Comparison of ENCODE assay signal across 24 cellular contexts in the genomic region with DNA sequence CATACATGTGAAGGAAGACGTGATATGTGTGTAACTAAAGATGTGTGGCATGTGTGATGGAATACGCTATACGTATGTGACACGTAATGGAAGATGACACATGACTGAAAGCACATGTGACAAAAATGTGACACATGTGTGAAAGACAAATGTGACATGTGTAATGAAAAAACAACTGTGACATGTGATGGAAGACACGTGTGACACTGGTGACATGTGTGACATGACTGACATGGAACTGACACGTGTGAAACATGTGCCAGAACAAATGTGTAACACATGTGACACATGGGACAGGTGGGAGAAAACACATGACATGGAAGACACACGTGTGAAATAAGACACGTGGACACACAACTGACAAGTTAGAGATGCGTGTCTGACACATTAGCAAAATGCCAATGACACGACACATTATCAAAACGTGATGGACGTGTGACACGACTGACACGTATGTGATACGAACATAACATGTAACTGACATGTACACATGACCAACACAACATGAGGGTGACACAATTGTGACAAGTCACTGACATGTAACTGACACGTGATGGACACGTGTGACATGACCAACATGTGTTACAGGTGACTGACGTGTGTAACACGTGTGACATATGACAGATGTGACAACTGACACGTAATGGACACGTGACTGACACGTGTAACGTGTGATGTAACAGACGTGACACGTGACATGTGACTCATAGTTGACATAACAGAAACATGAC. TPM values are rescaled to one million over a fixed set of nuclear protein-coding genes. Genes with fewer than 3 reads are reported as not detected.
DNase-seq lines count a peak whose midpoint lies in the region; ATAC-seq, FAIRE-seq and TF ChIP-seq lines count a peak whose summit lies in the region.
"Had no signal": no experiment of that assay in that cellular context is flagged by ENCODE, and none has a peak within 500 bp of the region (broad histone marks: within the 10 kb centered on the region; RNA-seq: fewer than 3 reads in every experiment).

No MANE protein-coding gene starts in this region.

- H4K20me1 ChIP-seq in HepG2 (ENCODE audit: insufficient read depth, low read length) (no peaks in the 10 kb centered on the region), K562 (replicated peaks; ENCODE audit: control insufficient read depth, insufficient read depth, low read length) (no peaks in the 10 kb centered on the region)

- 90% methylated on average over 25 of the region's 25 CpGs for WGBS in HepG2 (ENCODE audit: low lambda C conversion rate)
- 93% methylated on average over 23 of the region's 25 CpGs for WGBS in right lobe of liver (ENCODE audit: insufficient coverage, low coverage, low lambda C conversion rate, missing lambda C conversion rate)
- WGBS in K562 (ENCODE audit: insufficient coverage, low coverage, missing lambda C conversion rate): 91% methylated on average over 25 of the region's 25 CpGs

- TF ChIP-seq CTCF in HepG2 (CRISPR knock-in tag; IDR thresholded peaks at IDR 0.05) (no peak), right lobe of liver (IDR thresholded peaks at IDR 0.05) (no peak), K562 (IDR thresholded peaks at IDR 0.05 in 2 of 3, conservative IDR thresholded peaks at IDR 0.05 in 1 of 3; ENCODE audit: insufficient read depth in 2 of 3, low read depth in 1 of 3, low read length in 3 of 3) (no peak)

- TF ChIP-seq RAD21 in HepG2 (CRISPR knock-in tag; IDR thresholded peaks at IDR 0.05) (no peak), K562 (CRISPR knock-in tag; conservative IDR thresholded peaks at IDR 0.05 in 1 of 2, IDR thresholded peaks at IDR 0.05 in 1 of 2) (no peak)

- no peak for TF ChIP-seq POLR2A in HepG2 (IDR thresholded peaks at IDR 0.05; ENCODE audit: insufficient read depth in 1 of 2, low read depth in 2 of 2, low read length in 2 of 2)
- TF ChIP-seq POLR2A in right lobe of liver (IDR thresholded peaks at IDR 0.05): no peak
- TF ChIP-seq POLR2A in K562 (conservative IDR thresholded peaks at IDR 0.05): no peak

- CTCF ChIA-PET in HepG2 (lab: Yijun Ruan, JAX; ENCODE audit: low intra/inter-chr PET ratio, low total read pairs): no interaction called here
- CTCF ChIA-PET in K562 (lab: Yijun Ruan, JAX; ENCODE audit: low intra/inter-chr PET ratio): no interaction called here

- DNase-seq in HepG2 (ENCODE audit: low spot score) (no peak), right lobe of liver (no peak), K562 (ENCODE audit: extremely low read depth in 1 of 4, low spot score in 3 of 4) (no peak), urothelium cell line (ENCODE audit: low spot score) (no peak), NOMO-1 treated with DMSO at 0.1 percent for 48 hours (lab: John Stamatoyannopoulos, UW; ENCODE audit: unreplicated experiment) (no peak), ureter (ENCODE audit: low spot score) (no peak)
- DNase-seq: activated CD4-positive, alpha-beta T cell treated with anti-CD3 and anti-CD28 coated beads, Interleukin-2, amount 50 U/mL, for 4 hours; activated effector memory CD4-positive, alpha-beta T cell treated with Interleukin-2 at 50 U/mL for 16 hours; AML-193; CD4-positive, alpha-beta memory T cell; colonic mucosa; effector memory CD4-positive, alpha-beta T cell; H9; kidney glomerular epithelial cell; lower lobe of right lung; NCI-H2081; NCI-H82; psoas muscle; SK-N-SH; T-helper 17 cell had no signal

- POLR2A ChIA-PET in HepG2 (lab: Yijun Ruan, JAX) (no interaction called here), K562 (lab: Yijun Ruan, JAX) (no interaction called here)

- in situ Hi-C loops in HepG2 (cut with HindIII; ENCODE audit: extremely low pct_ligation_motif_present, low pct_unique_long_range_greater_than_20kb) (no loop called here), K562 (cut with MboI) (no loop called here)

- H3K9ac ChIP-seq in HepG2 (ENCODE audit: insufficient read depth, low read depth, low read length) (no peak overlapping the region), K562 (ENCODE audit: insufficient read depth in 1 of 2, low read depth in 2 of 2, low read length in 2 of 2) (no peak overlapping the region), iPS-20b (ENCODE audit: low read depth, low read length) (no peak overlapping the region)
- H3K9ac ChIP-seq: SK-N-SH had no signal

- H2AFZ ChIP-seq in HepG2 (ENCODE audit: low read length) (no peak overlapping the region), K562 (ENCODE audit: low read depth, low read length) (no peak overlapping the region)

- no peaks in the 10 kb centered on the region for H3K79me2 ChIP-seq in HepG2 (ENCODE audit: insufficient read depth, low read length)
- H3K79me2 ChIP-seq in K562 (ENCODE audit: control insufficient read depth, insufficient read depth, low read length): no peaks in the 10 kb centered on the region

- intact Hi-C loops in HepG2 (cut with micrococcal nuclease; ENCODE audit: unreplicated experiment): no loop called here
- intact Hi-C loops in right lobe of liver (cut with DNase I): no loop called here
- intact Hi-C loops in K562 (cut with micrococcal nuclease): no loop called here

- H3K4me2 ChIP-seq in HepG2 (ENCODE audit: low read depth, low read length) (no peak overlapping the region), K562 (ENCODE audit: insufficient read depth, low read length) (no peak overlapping the region)
- H3K4me2 ChIP-seq: SK-N-SH had no signal

- no peaks in the 10 kb centered on the region for H3K9me1 ChIP-seq in K562 (ENCODE audit: control insufficient read depth, insufficient read depth, low read length)

- H3K9me3 ChIP-seq in HepG2 (ENCODE audit: low read length): peaks cover 58% of the 10 kb centered on the region
- H3K9me3 ChIP-seq in right lobe of liver: no peaks in the 10 kb centered on the region
- peaks cover 56% of the 10 kb centered on the region for H3K9me3 ChIP-seq in K562 (replicated peaks; ENCODE audit: control insufficient read depth, insufficient read depth, low read depth, low read length)
- peaks cover 73% of the 10 kb centered on the region for H3K9me3 ChIP-seq in iPS-20b (ENCODE audit: insufficient read depth, low read depth, low read length)
- H3K9me3 ChIP-seq: colonic mucosa, lower lobe of right lung had no signal

- no peaks in the 10 kb centered on the region for H3K36me3 ChIP-seq in HepG2 (replicated peaks in 1 of 2; ENCODE audit: control insufficient read depth in 1 of 2, insufficient read depth in 2 of 2, low read length in 2 of 2)
- H3K36me3 ChIP-seq in right lobe of liver: no peaks in the 10 kb centered on the region
- H3K36me3 ChIP-seq in K562 (ENCODE audit: control insufficient read depth, insufficient read depth, low read length): peaks cover 60% of the 10 kb centered on the region
- peaks cover 4% of the 10 kb centered on the region; the same call in 1 of the 2 replicates for H3K36me3 ChIP-seq in iPS-20b (ENCODE audit: insufficient read depth, low read depth, low read length)
- H3K36me3 ChIP-seq: colonic mucosa, lower lobe of right lung had no signal

- BruUV-seq in HepG2 (replicated peaks; lab: Mats Ljungman, UMichigan) (no TSS peak), K562 (replicated peaks; lab: Mats Ljungman, UMichigan) (no TSS peak)

- ATAC-seq in HepG2 (no peak), right lobe of liver (no peak), K562 (no peak), HG03159 (IDR thresholded peaks at IDR 0.05; ENCODE audit: unreplicated experiment) (no peak)
- ATAC-seq: lower lobe of right lung, psoas muscle, T-helper 17 cell had no signal

- FAIRE-seq in HepG2 (lab: Jason Lieb, UNC) (no peak), K562 (lab: Jason Lieb, UNC) (peak; percentile 19), urothelium cell line (lab: Jason Lieb, UNC) (peak; percentile 99)

- no peak for TF ChIP-seq EP300 in HepG2 (IDR thresholded peaks at IDR 0.05; ENCODE audit: low read depth in 2 of 2, low read length in 2 of 2)
- TF ChIP-seq EP300 in HepG2 (CRISPR knock-in tag; IDR thresholded peaks at IDR 0.05; ENCODE audit: borderline replicate concordance): no peak
- no peak for TF ChIP-seq EP300 in K562 (IDR thresholded peaks at IDR 0.05; ENCODE audit: low read length)

- H3K4me3 ChIP-seq in HepG2 (replicated peaks in 1 of 3; ENCODE audit: insufficient read depth in 1 of 3, low read depth in 2 of 3, low read length in 3 of 3): no peak overlapping the region
- no peak overlapping the region for H3K4me3 ChIP-seq in right lobe of liver
- H3K4me3 ChIP-seq in K562: no peak overlapping the region
- peak overlapping the region; percentile 33 for H3K4me3 ChIP-seq in iPS-20b (ENCODE audit: low read length)
- H3K4me3 ChIP-seq: colonic mucosa, lower lobe of right lung, psoas muscle had no signal

- H3K4me1 ChIP-seq in HepG2 (ENCODE audit: insufficient read depth, low read length) (no peaks in the 10 kb centered on the region), right lobe of liver (no peaks in the 10 kb centered on the region), K562 (replicated peaks in 1 of 2; ENCODE audit: control insufficient read depth in 2 of 2, insufficient read depth in 2 of 2, low read length in 2 of 2) (no peaks in the 10 kb centered on the region), iPS-20b (ENCODE audit: insufficient read depth, low read length) (no peaks in the 10 kb centered on the region)
- H3K4me1 ChIP-seq: colonic mucosa, lower lobe of right lung, psoas muscle had no signal

- H3K27me3 ChIP-seq in HepG2 (ENCODE audit: control insufficient read depth in 1 of 2, insufficient read depth in 2 of 2, low read length in 2 of 2): no peaks in the 10 kb centered on the region
- H3K27me3 ChIP-seq in right lobe of liver: no peaks in the 10 kb centered on the region
- no peaks in the 10 kb centered on the region; a peak in 1 of 5 replicates for H3K27me3 ChIP-seq in K562 (ENCODE audit: control insufficient read depth in 2 of 2, insufficient read depth in 2 of 2, low read length in 2 of 2)
- H3K27me3 ChIP-seq in iPS-20b (ENCODE audit: insufficient read depth, low read length): no peaks in the 10 kb centered on the region
- H3K27me3 ChIP-seq: colonic mucosa had no signal

- no peak overlapping the region for H3K27ac ChIP-seq in HepG2 (ENCODE audit: extremely low read length, insufficient read depth, low read length)
- H3K27ac ChIP-seq in right lobe of liver: no peak overlapping the region
- no peak overlapping the region; the same call in 2 of the 3 replicates for H3K27ac ChIP-seq in K562 (ENCODE audit: extremely low read depth, low read depth, low read length)
- no peak overlapping the region for H3K27ac ChIP-seq in iPS-20b (ENCODE audit: low read length)
- H3K27ac ChIP-seq: colonic mucosa, lower lobe of right lung, psoas muscle, VCaP had no signal

RNA-seq across cellular contexts. Expression of gene CRPPA, which starts 24.4 kb away (rescaled TPM):
- total RNA-seq in HepG2 (2016; rRNA removed; fragmentation: Illumina TruSeq; extraction: Trizol): 1.1 and 1.3 TPM in 2 replicates
- 1.0 and 1.8 TPM in 2 replicates for total RNA-seq in HepG2 (2016; cell fraction: cytosol; rRNA removed; fragmentation: Illumina TruSeq; extraction: Trizol; ENCODE audit: low read depth)
- 1.0 TPM in 2 replicates for total RNA-seq in HepG2 (2016; cell fraction: insoluble cytoplasmic fraction; rRNA removed; fragmentation: Illumina TruSeq; extraction: Trizol)
- 0.62 and 0.80 TPM in 2 replicates for total RNA-seq in HepG2 (2016; cell fraction: membrane; rRNA removed; fragmentation: Illumina TruSeq; extraction: Trizol)
- 2.0 and 2.2 TPM in 2 replicates for total RNA-seq in HepG2 (2016; cell fraction: nucleus; rRNA removed; fragmentation: Illumina TruSeq; extraction: Trizol)
- 0.16 and 0.18 TPM in 2 replicates for polyA plus RNA-seq in HepG2 (2011; rRNA removed)
- 0.06 and 0.09 TPM in 2 replicates for polyA plus RNA-seq in HepG2 (2011; cell fraction: cytosol; rRNA removed)
- 0.10 and 0.14 TPM in 2 replicates for polyA plus RNA-seq in HepG2 (2011; cell fraction: nucleus; rRNA removed)
- polyA plus RNA-seq in HepG2 (2012): 0.12 and 0.21 TPM in 2 replicates
- polyA plus RNA-seq in HepG2 (2016; cell fraction: cytosol; fragmentation: Illumina TruSeq; extraction: Trizol; ENCODE audit: low read depth): 0.19 and 0.28 TPM in 2 replicates
- 0.56 and 0.91 TPM in 2 replicates for polyA plus RNA-seq in HepG2 (2016; cell fraction: insoluble cytoplasmic fraction; fragmentation: Illumina TruSeq; extraction: Trizol; ENCODE audit: low read depth)
- polyA plus RNA-seq in HepG2 (2016; cell fraction: membrane; fragmentation: Illumina TruSeq; extraction: Trizol; ENCODE audit: low read depth): 0.29 and 0.48 TPM in 2 replicates
- polyA plus RNA-seq in HepG2 (2016; cell fraction: nucleus; fragmentation: Illumina TruSeq; extraction: Trizol; ENCODE audit: insufficient read depth, low read depth): 0.49 and 0.63 TPM in 2 replicates
- 0.48 TPM in 1 of 2 replicates, not detected in the other for polyA minus RNA-seq in HepG2 (2011; rRNA and poly(A)+ RNA removed; ENCODE audit: low replicate concordance)
- 0.18 and 0.30 TPM in 2 replicates for polyA minus RNA-seq in HepG2 (2011; cell fraction: cytosol; rRNA and poly(A)+ RNA removed)
- polyA minus RNA-seq in HepG2 (2011; cell fraction: nucleus; rRNA and poly(A)+ RNA removed): 1.9 and 2.1 TPM in 2 replicates
- 1 to 10 TPM; 1.2 to 3.3 (median 2.5) TPM for total RNA-seq in right lobe of liver
- 7.4 and 19.6 TPM in 2 replicates for total RNA-seq in K562 (2011; cell fraction: chromatin; rRNA removed; ENCODE audit: low replicate concordance)
- 3.8 and 3.9 TPM in 2 replicates for total RNA-seq in K562 (2011; cell fraction: nucleolus; rRNA removed)
- total RNA-seq in K562 (2011; cell fraction: nucleoplasm; rRNA removed): 8.7 and 16.9 TPM in 2 replicates
- total RNA-seq in K562 (2014; rRNA removed): 5.9 and 6.6 TPM in 2 replicates
- 8.0 and 11.1 TPM in 2 replicates for total RNA-seq in K562 (2014; rRNA removed; fragmentation: Illumina TruSeq; extraction: Trizol)
- 13.3 and 14.4 TPM in 2 replicates for total RNA-seq in K562 (2015; rRNA removed; fragmentation: Illumina TruSeq; extraction: Trizol)
- 8.6 and 9.1 TPM in 2 replicates for total RNA-seq in K562 (2021)
- 5.5 and 7.8 TPM in 2 replicates for polyA plus RNA-seq in K562 (2011; rRNA removed)
- 1.6 and 2.5 TPM in 2 replicates for polyA plus RNA-seq in K562 (2011; cell fraction: cytosol; rRNA removed)
- 3.8 and 3.9 TPM in 2 replicates for polyA plus RNA-seq in K562 (2011; cell fraction: nucleus; rRNA removed)
- 7.4 and 8.8 TPM in 2 replicates for polyA plus RNA-seq in K562 (2012)
- polyA plus RNA-seq in K562 (2014; fragmentation: Illumina TruSeq; extraction: Trizol): 4.2 and 4.3 TPM in 2 replicates
- polyA plus RNA-seq in K562 (2014; fragmentation: Nextera tagmentation; extraction: Ambion mirVana): 1 to 10 TPM; 3.9 to 8.2 TPM
- polyA plus RNA-seq in K562 (2014; rRNA removed): 3.4 and 5.1 TPM in 2 replicates
- polyA minus RNA-seq in K562 (2011; rRNA and poly(A)+ RNA removed): 15.2 and 16.9 TPM in 2 replicates
- 4.2 and 4.9 TPM in 2 replicates for polyA minus RNA-seq in K562 (2011; cell fraction: cytosol; rRNA and poly(A)+ RNA removed)
- 16.7 and 18.3 TPM in 2 replicates for polyA minus RNA-seq in K562 (2011; cell fraction: nucleus; rRNA and poly(A)+ RNA removed)
- total RNA-seq in ureter: 3.6 TPM
- total RNA-seq: OCI-LY7 had no signal

Comparison
In these comparisons a context has a peak if more than half of its experiments do, and no peak if none do; other contexts are left out.
1. Of the 241 proteins assayed by ChIP-seq in both HepG2 and K562: peak only in HepG2: MNT; only in K562: ADNP, CBX1, FOXK1, FOXP1, HMGXB4, MAX and 6 more; in both: none; in neither: 222; mixed calls (peak in some experiments, not most) for 6.